In genomic region chr1:225608014-225608796, GRCh38 we compare ENCODE assay signal across 2 cellular contexts.
TF ChIP-seq lines count a peak whose summit lies in the region.

No MANE protein-coding gene starts in this region.

TF ChIP-seq in HEK293, 187 proteins besides CTCF, POLR2A, EP300 and RAD21 (continues in another document):
- TF ChIP-seq, protein P1, sequence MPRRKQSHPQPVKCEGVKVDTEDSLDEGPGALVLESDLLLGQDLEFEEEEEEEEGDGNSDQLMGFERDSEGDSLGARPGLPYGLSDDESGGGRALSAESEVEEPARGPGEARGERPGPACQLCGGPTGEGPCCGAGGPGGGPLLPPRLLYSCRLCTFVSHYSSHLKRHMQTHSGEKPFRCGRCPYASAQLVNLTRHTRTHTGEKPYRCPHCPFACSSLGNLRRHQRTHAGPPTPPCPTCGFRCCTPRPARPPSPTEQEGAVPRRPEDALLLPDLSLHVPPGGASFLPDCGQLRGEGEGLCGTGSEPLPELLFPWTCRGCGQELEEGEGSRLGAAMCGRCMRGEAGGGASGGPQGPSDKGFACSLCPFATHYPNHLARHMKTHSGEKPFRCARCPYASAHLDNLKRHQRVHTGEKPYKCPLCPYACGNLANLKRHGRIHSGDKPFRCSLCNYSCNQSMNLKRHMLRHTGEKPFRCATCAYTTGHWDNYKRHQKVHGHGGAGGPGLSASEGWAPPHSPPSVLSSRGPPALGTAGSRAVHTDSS (tag by site-specific recombination; IDR thresholded peaks at IDR 0.05): no peak
- TF ChIP-seq ZBTB10 (tag by site-specific recombination; IDR thresholded peaks at IDR 0.05) (no peak), GFI1B (tag by site-specific recombination; IDR thresholded peaks at IDR 0.05) (no peak), ZNF558 (tag by site-specific recombination; IDR thresholded peaks at IDR 0.05) (no peak), WT1 (tag by site-specific recombination; IDR thresholded peaks at IDR 0.05) (no peak), ZNF610 (tag by site-specific recombination; IDR thresholded peaks at IDR 0.05; ENCODE audit: borderline replicate concordance) (no peak), PRDM1 (tag by site-specific recombination; IDR thresholded peaks at IDR 0.05) (no peak), ZNF157 (tag by site-specific recombination; IDR thresholded peaks at IDR 0.05) (no peak), ZNF23 (tag by site-specific recombination; IDR thresholded peaks at IDR 0.05; ENCODE audit: borderline replicate concordance) (no peak), SP7 (tag by site-specific recombination; IDR thresholded peaks at IDR 0.05) (no peak; the same call in 1 of the 2 replicates), ZNF473 (tag by site-specific recombination; IDR thresholded peaks at IDR 0.05) (no peak), ZNF350 (tag by site-specific recombination; IDR thresholded peaks at IDR 0.05) (no peak)
- TF ChIP-seq, protein P2, sequence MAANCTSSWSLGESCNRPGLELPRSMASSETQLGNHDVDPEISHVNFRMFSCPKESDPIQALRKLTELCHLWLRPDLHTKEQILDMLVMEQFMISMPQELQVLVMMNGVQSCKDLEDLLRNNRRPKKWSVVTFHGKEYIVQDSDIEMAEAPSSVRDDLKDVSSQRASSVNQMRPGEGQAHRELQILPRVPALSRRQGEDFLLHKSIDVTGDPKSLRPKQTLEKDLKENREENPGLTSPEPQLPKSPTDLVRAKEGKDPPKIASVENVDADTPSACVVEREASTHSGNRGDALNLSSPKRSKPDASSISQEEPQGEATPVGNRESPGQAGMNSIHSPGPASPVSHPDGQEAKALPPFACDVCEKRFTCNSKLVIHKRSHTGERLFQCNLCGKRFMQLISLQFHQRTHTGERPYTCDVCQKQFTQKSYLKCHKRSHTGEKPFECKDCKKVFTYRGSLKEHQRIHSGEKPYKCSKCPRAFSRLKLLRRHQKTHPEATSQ (tag by site-specific recombination; IDR thresholded peaks at IDR 0.05): no peak
- TF ChIP-seq, protein P3, sequence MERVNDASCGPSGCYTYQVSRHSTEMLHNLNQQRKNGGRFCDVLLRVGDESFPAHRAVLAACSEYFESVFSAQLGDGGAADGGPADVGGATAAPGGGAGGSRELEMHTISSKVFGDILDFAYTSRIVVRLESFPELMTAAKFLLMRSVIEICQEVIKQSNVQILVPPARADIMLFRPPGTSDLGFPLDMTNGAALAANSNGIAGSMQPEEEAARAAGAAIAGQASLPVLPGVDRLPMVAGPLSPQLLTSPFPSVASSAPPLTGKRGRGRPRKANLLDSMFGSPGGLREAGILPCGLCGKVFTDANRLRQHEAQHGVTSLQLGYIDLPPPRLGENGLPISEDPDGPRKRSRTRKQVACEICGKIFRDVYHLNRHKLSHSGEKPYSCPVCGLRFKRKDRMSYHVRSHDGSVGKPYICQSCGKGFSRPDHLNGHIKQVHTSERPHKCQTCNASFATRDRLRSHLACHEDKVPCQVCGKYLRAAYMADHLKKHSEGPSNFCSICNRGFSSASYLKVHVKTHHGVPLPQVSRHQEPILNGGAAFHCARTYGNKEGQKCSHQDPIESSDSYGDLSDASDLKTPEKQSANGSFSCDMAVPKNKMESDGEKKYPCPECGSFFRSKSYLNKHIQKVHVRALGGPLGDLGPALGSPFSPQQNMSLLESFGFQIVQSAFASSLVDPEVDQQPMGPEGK (tag by site-specific recombination; IDR thresholded peaks at IDR 0.05): peak; percentile 45; the same call in 1 of the 2 replicates
- TF ChIP-seq, protein P4, sequence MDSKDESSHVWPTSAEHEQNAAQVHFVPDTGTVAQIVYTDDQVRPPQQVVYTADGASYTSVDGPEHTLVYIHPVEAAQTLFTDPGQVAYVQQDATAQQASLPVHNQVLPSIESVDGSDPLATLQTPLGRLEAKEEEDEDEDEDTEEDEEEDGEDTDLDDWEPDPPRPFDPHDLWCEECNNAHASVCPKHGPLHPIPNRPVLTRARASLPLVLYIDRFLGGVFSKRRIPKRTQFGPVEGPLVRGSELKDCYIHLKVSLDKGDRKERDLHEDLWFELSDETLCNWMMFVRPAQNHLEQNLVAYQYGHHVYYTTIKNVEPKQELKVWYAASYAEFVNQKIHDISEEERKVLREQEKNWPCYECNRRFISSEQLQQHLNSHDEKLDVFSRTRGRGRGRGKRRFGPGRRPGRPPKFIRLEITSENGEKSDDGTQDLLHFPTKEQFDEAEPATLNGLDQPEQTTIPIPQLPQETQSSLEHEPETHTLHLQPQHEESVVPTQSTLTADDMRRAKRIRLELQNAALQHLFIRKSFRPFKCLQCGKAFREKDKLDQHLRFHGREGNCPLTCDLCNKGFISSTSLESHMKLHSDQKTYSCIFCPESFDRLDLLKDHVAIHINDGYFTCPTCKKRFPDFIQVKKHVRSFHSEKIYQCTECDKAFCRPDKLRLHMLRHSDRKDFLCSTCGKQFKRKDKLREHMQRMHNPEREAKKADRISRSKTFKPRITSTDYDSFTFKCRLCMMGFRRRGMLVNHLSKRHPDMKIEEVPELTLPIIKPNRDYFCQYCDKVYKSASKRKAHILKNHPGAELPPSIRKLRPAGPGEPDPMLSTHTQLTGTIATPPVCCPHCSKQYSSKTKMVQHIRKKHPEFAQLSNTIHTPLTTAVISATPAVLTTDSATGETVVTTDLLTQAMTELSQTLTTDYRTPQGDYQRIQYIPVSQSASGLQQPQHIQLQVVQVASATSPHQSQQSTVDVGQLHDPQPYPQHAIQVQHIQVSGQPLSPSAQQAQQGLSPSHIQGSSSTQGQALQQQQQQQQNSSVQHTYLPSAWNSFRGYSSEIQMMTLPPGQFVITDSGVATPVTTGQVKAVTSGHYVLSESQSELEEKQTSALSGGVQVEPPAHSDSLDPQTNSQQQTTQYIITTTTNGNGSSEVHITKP (tag by site-specific recombination; IDR thresholded peaks at IDR 0.05): peak; percentile 6; the same call in 1 of the 2 replicates

TF ChIP-seq in K562, 482 proteins besides CTCF, POLR2A, EP300 and RAD21 (continued from another document):
- TF ChIP-seq, protein P5, sequence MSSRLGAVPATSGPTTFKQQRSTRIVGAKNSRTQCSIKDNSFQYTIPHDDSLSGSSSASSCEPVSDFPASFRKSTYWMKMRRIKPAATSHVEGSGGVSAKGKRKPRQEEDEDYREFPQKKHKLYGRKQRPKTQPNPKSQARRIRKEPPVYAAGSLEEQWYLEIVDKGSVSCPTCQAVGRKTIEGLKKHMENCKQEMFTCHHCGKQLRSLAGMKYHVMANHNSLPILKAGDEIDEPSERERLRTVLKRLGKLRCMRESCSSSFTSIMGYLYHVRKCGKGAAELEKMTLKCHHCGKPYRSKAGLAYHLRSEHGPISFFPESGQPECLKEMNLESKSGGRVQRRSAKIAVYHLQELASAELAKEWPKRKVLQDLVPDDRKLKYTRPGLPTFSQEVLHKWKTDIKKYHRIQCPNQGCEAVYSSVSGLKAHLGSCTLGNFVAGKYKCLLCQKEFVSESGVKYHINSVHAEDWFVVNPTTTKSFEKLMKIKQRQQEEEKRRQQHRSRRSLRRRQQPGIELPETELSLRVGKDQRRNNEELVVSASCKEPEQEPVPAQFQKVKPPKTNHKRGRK (tag; IDR thresholded peaks at IDR 0.05): peak; percentile 17; the same call in 1 of the 2 replicates
